In the genomic region with DNA sequence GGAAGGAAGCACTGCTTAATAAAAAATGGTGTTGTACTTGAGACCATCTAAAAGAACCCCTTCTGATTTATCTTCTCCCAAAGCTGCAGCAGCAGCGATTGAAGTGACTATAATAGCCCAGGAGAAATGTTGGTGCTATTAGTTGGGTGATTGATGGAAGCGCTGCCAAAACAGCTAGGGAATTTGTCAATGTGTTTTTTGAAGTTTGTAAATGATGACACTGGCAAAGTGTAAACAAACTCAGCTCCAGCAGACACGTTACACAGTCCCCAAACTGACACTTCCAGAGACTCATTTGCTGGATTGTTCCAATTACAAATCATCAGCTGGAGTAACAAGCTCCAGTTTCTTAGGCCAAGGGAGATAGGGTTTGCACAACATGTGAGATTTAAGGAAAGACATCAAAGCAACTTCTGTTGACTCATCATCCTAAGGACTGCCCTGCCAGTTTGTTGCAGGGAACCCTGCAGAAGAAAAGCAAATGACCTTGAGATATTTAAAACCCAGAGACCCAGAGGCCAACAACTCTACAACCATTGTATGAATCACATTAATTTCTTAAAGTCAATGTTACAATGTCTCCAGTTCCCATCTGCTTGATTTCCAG, we compare ENCODE assay signal across 23 cellular contexts.
"Had no signal": no experiment of that assay in that cellular context is flagged by ENCODE, and none has a peak within 500 bp of the region (broad histone marks: within the 10 kb centered on the region; RNA-seq: fewer than 3 reads in every experiment).

No MANE protein-coding gene starts in this region.

- H3K27ac Mint-ChIP-seq: activated B cell treated with CpG ODN at 0.5 μM for 24 hours; activated CD4-positive, alpha-beta memory T cell treated with anti-CD3 and anti-CD28 coated beads for 36 hours; activated naive CD4-positive, alpha-beta T cell treated with anti-CD3 and anti-CD28 coated beads, Interleukin-2, amount 50 U/mL, for 72 hours; activated T-helper 1 cell treated with anti-CD3 and anti-CD28 coated beads, Interleukin-12 subunit alpha, Interleukin-12 subunit beta, Interleukin-2, Interleukin-4 antibody, amounts not matched to agents 30 ng/mL and 10 ng/mL and 1 ng/mL, durations not matched to agents 14 hours and 24 hours and 36 hours; natural killer cell; progenitor cell of endocrine pancreas had no signal

- H3K4me3 Mint-ChIP-seq: activated B cell treated with CpG ODN at 0.5 μM for 24 hours; activated CD4-positive, alpha-beta memory T cell treated with anti-CD3 and anti-CD28 coated beads for 36 hours; activated T-helper 1 cell treated with anti-CD3 and anti-CD28 coated beads, Interleukin-12 subunit alpha, Interleukin-12 subunit beta, Interleukin-2, Interleukin-4 antibody, amounts not matched to agents 30 ng/mL and 10 ng/mL and 1 ng/mL, durations not matched to agents 14 hours and 24 hours and 36 hours; natural killer cell had no signal

- H3K36me3 ChIP-seq: adrenal gland, cardiac muscle cell, right atrium auricular region, thyroid gland had no signal

- H3K9me3 ChIP-seq: adrenal gland, right atrium auricular region, thyroid gland had no signal

- H3K27me3 ChIP-seq: adrenal gland, cardiac muscle cell, right atrium auricular region, thyroid gland had no signal

- H3K4me1 Mint-ChIP-seq: activated B cell treated with CpG ODN at 0.5 μM for 24 hours had no signal

- H3K27me3 Mint-ChIP-seq: activated CD4-positive, alpha-beta memory T cell treated with anti-CD3 and anti-CD28 coated beads for 36 hours; progenitor cell of endocrine pancreas had no signal

- DNase-seq: activated B cell treated with CpG ODN at 0.5 μM for 24 hours; activated CD4-positive, alpha-beta memory T cell treated with anti-CD3 and anti-CD28 coated beads for 36 hours; activated CD4-positive, alpha-beta T cell treated with anti-CD3 and anti-CD28 coated beads for 4 hours; activated gamma-delta T cell treated with Interleukin-2 at 50 U/mL for 16 hours; activated T-cell treated with anti-CD3 and anti-CD28 coated beads for 4 hours; adrenal gland; dermis blood vessel endothelial cell; effector memory CD4-positive, alpha-beta T cell; hypothalamus; islet precursor cell; left colon; natural killer cell; nucleus accumbens; stimulated activated CD4-positive, alpha-beta T cell treated with anti-CD3 and anti-CD28 coated beads, Interleukin-2, amount 100 ng/mL, for 24 hours; stimulated activated naive CD4-positive, alpha-beta T cell treated with Interleukin-2 at 50 U/mL for 16 hours; T-helper 9 cell; thyroid gland had no signal

- H3K27ac ChIP-seq: adrenal gland, cardiac muscle cell, right atrium auricular region, thyroid gland had no signal

- H3K9me3 Mint-ChIP-seq: activated B cell treated with CpG ODN at 0.5 μM for 24 hours; activated CD4-positive, alpha-beta memory T cell treated with anti-CD3 and anti-CD28 coated beads for 36 hours; activated T-helper 1 cell treated with anti-CD3 and anti-CD28 coated beads, Interleukin-12 subunit alpha, Interleukin-12 subunit beta, Interleukin-2, Interleukin-4 antibody, amounts not matched to agents 30 ng/mL and 10 ng/mL and 1 ng/mL, durations not matched to agents 14 hours and 24 hours and 36 hours; natural killer cell had no signal

- H3K4me3 ChIP-seq: adrenal gland, cardiac muscle cell, lung, right atrium auricular region, thyroid gland had no signal

- H3K4me1 ChIP-seq: adrenal gland, right atrium auricular region, thyroid gland had no signal

- ATAC-seq: activated naive CD4-positive, alpha-beta T cell treated with anti-CD3 and anti-CD28 coated beads, Interleukin-2, amount 50 U/mL, for 72 hours; left colon; natural killer cell had no signal

- H3K36me3 Mint-ChIP-seq: activated CD4-positive, alpha-beta memory T cell treated with anti-CD3 and anti-CD28 coated beads for 36 hours; activated naive CD4-positive, alpha-beta T cell treated with anti-CD3 and anti-CD28 coated beads, Interleukin-2, amount 50 U/mL, for 72 hours had no signal
